30 cellular contexts compared by ENCODE assay signal in the genomic region with DNA sequence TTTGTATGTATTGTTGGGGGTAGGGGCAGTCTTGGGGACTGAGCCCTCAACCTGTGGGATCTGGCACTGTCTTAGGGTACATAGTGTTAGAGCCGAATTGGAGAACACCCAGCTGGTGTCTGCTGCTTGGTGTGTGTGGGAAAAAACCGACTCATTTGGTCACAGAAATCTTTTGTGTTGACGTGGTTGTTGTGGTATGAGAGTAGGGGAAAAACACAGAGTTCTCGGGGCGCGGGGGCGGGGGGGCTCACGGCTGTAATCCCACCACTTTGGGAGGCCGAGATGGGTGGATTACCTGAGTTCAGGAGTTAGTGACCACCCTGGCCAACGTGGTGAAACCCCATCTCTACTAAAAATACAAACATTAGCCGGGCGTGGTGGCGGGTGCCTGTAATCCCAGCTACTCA. TPM values are rescaled to one million over a fixed set of nuclear protein-coding genes. Genes with fewer than 3 reads are reported as not detected.
DNase-seq lines count a peak whose midpoint lies in the region; ATAC-seq and TF ChIP-seq lines count a peak whose summit lies in the region.
"Had no signal": no experiment of that assay in that cellular context is flagged by ENCODE, and none has a peak within 500 bp of the region (broad histone marks: within the 10 kb centered on the region; RNA-seq: fewer than 3 reads in every experiment).

No MANE protein-coding gene starts in this region.

- no peaks in the 10 kb centered on the region for H3K27me3 ChIP-seq in thyroid gland
- H3K27me3 ChIP-seq: adrenal gland, body of pancreas, dorsolateral prefrontal cortex, esophagus muscularis mucosa, heart right ventricle, upper lobe of left lung had no signal

- no peak overlapping the region for H3K27ac ChIP-seq in thyroid gland
- H3K27ac ChIP-seq: adrenal gland, body of pancreas, dorsolateral prefrontal cortex, esophagus muscularis mucosa, heart right ventricle, upper lobe of left lung had no signal

- H3K36me3 Mint-ChIP-seq in activated CD8-positive, alpha-beta T cell treated with anti-CD3 and anti-CD28 coated beads for 36 hours (ENCODE audit: low read depth): no peaks in the 10 kb centered on the region
- no peaks in the 10 kb centered on the region for H3K36me3 Mint-ChIP-seq in activated CD8-positive, alpha-beta T cell treated with anti-CD3 and anti-CD28 coated beads, Interleukin-2, amount 10 ng/mL, durations not matched to agents 7 days and 5 days (ENCODE audit: low read depth)
- no peaks in the 10 kb centered on the region for H3K36me3 Mint-ChIP-seq in stimulated activated effector memory CD8-positive, alpha-beta T cell treated with anti-CD3 and anti-CD28 coated beads, Interleukin-12 subunit alpha, Interleukin-12 subunit beta, amount 100 ng/mL, for 72 hours
- H3K36me3 Mint-ChIP-seq: CD4-positive, CD25-positive, alpha-beta regulatory T cell; natural killer cell had no signal

- intact Hi-C loops in activated CD8-positive, alpha-beta T cell treated with anti-CD3 and anti-CD28 coated beads for 36 hours (cut with micrococcal nuclease): no loop called here
- intact Hi-C loops in thyroid gland (cut with DNase I): no loop called here

- H3K4me1 Mint-ChIP-seq in activated CD8-positive, alpha-beta T cell treated with anti-CD3 and anti-CD28 coated beads for 36 hours (ENCODE audit: low read depth): peaks cover 16% of the 10 kb centered on the region
- H3K4me1 Mint-ChIP-seq in activated CD8-positive, alpha-beta T cell treated with anti-CD3 and anti-CD28 coated beads, Interleukin-2, amount 10 ng/mL, durations not matched to agents 7 days and 5 days (ENCODE audit: low read depth): peaks cover 6% of the 10 kb centered on the region
- peaks cover 7% of the 10 kb centered on the region for H3K4me1 Mint-ChIP-seq in stimulated activated effector memory CD8-positive, alpha-beta T cell treated with anti-CD3 and anti-CD28 coated beads, Interleukin-12 subunit alpha, Interleukin-12 subunit beta, amount 100 ng/mL, for 72 hours
- H3K4me1 Mint-ChIP-seq: natural killer cell had no signal

- DNase-seq in activated CD8-positive, alpha-beta T cell treated with anti-CD3 and anti-CD28 coated beads for 36 hours: no peak
- no peak for DNase-seq in activated CD8-positive, alpha-beta T cell treated with anti-CD3 and anti-CD28 coated beads, Interleukin-2, amount 10 ng/mL, durations not matched to agents 7 days and 5 days
- DNase-seq in GM20000 (ENCODE audit: low spot score): peak; percentile 57
- DNase-seq in choroid plexus epithelial cell (ENCODE audit: low read depth): peak; percentile 49
- no peak for DNase-seq in stimulated activated effector memory CD8-positive, alpha-beta T cell treated with anti-CD3 and anti-CD28 coated beads, Interleukin-12 subunit alpha, Interleukin-12 subunit beta, amount 100 ng/mL, for 72 hours (ENCODE audit: low spot score in 2 of 2)
- no peak for DNase-seq in hippocampal formation (lab: John Stamatoyannopoulos, UW)
- no peak for DNase-seq in thyroid gland
- DNase-seq: activated naive CD4-positive, alpha-beta T cell treated with Interleukin-2 at 50 U/mL for 16 hours; adrenal gland; AML-193; body of pancreas; Calu3; CD4-positive, CD25-positive, alpha-beta regulatory T cell; cerebellar nuclear complex; DND-41; dorsolateral prefrontal cortex; heart right ventricle; kidney glomerular epithelial cell; natural killer cell; NCI-H1048; NCI-H1694; NCI-H748 treated with DMSO at 0.1 percent for 48 hours; Right ventricle myocardium superior; stimulated activated CD4-positive, alpha-beta T cell treated with anti-CD3 and anti-CD28 coated beads, Interleukin-15, amount 100 ng/mL, for 24 hours; stimulated activated CD4-positive, alpha-beta T cell treated with anti-CD3 and anti-CD28 coated beads, Interleukin-4, amount 100 ng/mL, for 4 hours had no signal

- TF ChIP-seq POLR2A in thyroid gland (IDR thresholded peaks at IDR 0.05): no peak

- H3K4me3 ChIP-seq in choroid plexus epithelial cell (ENCODE audit: low read depth, low read length): no peak overlapping the region
- no peak overlapping the region for H3K4me3 ChIP-seq in thyroid gland (replicated peaks in 1 of 3)
- H3K4me3 ChIP-seq: adrenal gland, body of pancreas, dorsolateral prefrontal cortex, esophagus muscularis mucosa, heart right ventricle, lung, upper lobe of left lung had no signal

- CTCF ChIA-PET in activated CD8-positive, alpha-beta T cell treated with anti-CD3 and anti-CD28 coated beads for 36 hours (lab: Charles Lee): interaction anchor here (0.6 kb wide), 1 partner anchor 124 kb away, joined by 4 read pairs; no protein-coding TSS in a partner anchor
- CTCF ChIA-PET in activated CD8-positive, alpha-beta T cell treated with anti-CD3 and anti-CD28 coated beads, Interleukin-2, amount 10 ng/mL, durations not matched to agents 7 days and 5 days (lab: Charles Lee): no interaction called here

- no peak for TF ChIP-seq CTCF in activated CD8-positive, alpha-beta T cell treated with anti-CD3 and anti-CD28 coated beads for 36 hours (IDR thresholded peaks at IDR 0.05)
- TF ChIP-seq CTCF in GM20000 (IDR thresholded peaks at IDR 0.05; ENCODE audit: extremely low read depth, missing control alignments) (no peak), choroid plexus epithelial cell (conservative IDR thresholded peaks at IDR 0.05; ENCODE audit: low read depth, low read length) (no peak), thyroid gland (IDR thresholded peaks at IDR 0.05) (no peak)

- no peak overlapping the region for H3K4me3 Mint-ChIP-seq in activated CD8-positive, alpha-beta T cell treated with anti-CD3 and anti-CD28 coated beads for 36 hours
- no peak overlapping the region for H3K4me3 Mint-ChIP-seq in activated CD8-positive, alpha-beta T cell treated with anti-CD3 and anti-CD28 coated beads, Interleukin-2, amount 10 ng/mL, durations not matched to agents 7 days and 5 days
- H3K4me3 Mint-ChIP-seq in stimulated activated effector memory CD8-positive, alpha-beta T cell treated with anti-CD3 and anti-CD28 coated beads, Interleukin-12 subunit alpha, Interleukin-12 subunit beta, amount 100 ng/mL, for 72 hours: peak overlapping the region; percentile 25
- H3K4me3 Mint-ChIP-seq: CD4-positive, CD25-positive, alpha-beta regulatory T cell; natural killer cell had no signal

- no peaks in the 10 kb centered on the region for H3K4me1 ChIP-seq in thyroid gland
- H3K4me1 ChIP-seq: heart right ventricle, upper lobe of left lung had no signal

- POLR2A ChIA-PET in activated CD8-positive, alpha-beta T cell treated with anti-CD3 and anti-CD28 coated beads for 36 hours (lab: Charles Lee): interaction anchor here (1.2 kb wide), 1 partner anchor 15 kb away, joined by 3 read pairs; no protein-coding TSS in a partner anchor
- POLR2A ChIA-PET in activated CD8-positive, alpha-beta T cell treated with anti-CD3 and anti-CD28 coated beads, Interleukin-2, amount 10 ng/mL, durations not matched to agents 7 days and 5 days (lab: Charles Lee): no interaction called here

- H3K36me3 ChIP-seq in thyroid gland: no peaks in the 10 kb centered on the region
- H3K36me3 ChIP-seq: adrenal gland, esophagus muscularis mucosa, heart right ventricle, upper lobe of left lung had no signal

- no peak overlapping the region for H3K27ac Mint-ChIP-seq in activated CD8-positive, alpha-beta T cell treated with anti-CD3 and anti-CD28 coated beads for 36 hours
- no peak overlapping the region for H3K27ac Mint-ChIP-seq in activated CD8-positive, alpha-beta T cell treated with anti-CD3 and anti-CD28 coated beads, Interleukin-2, amount 10 ng/mL, durations not matched to agents 7 days and 5 days
- peak overlapping the region; percentile 40 for H3K27ac Mint-ChIP-seq in stimulated activated effector memory CD8-positive, alpha-beta T cell treated with anti-CD3 and anti-CD28 coated beads, Interleukin-12 subunit alpha, Interleukin-12 subunit beta, amount 100 ng/mL, for 72 hours
- H3K27ac Mint-ChIP-seq: CD4-positive, CD25-positive, alpha-beta regulatory T cell; natural killer cell had no signal

- 83 to 93% methylated on average over 13 of the region's 13 CpGs for WGBS in thyroid gland, 2 donors

- H3K9me3 ChIP-seq in thyroid gland: no peaks in the 10 kb centered on the region
- H3K9me3 ChIP-seq: adrenal gland, body of pancreas, esophagus muscularis mucosa, heart right ventricle, upper lobe of left lung had no signal

- peak; percentile 37 for ATAC-seq in activated CD8-positive, alpha-beta T cell treated with anti-CD3 and anti-CD28 coated beads for 36 hours
- no peak for ATAC-seq in activated CD8-positive, alpha-beta T cell treated with anti-CD3 and anti-CD28 coated beads, Interleukin-2, amount 10 ng/mL, durations not matched to agents 7 days and 5 days
- ATAC-seq in stimulated activated effector memory CD8-positive, alpha-beta T cell treated with anti-CD3 and anti-CD28 coated beads, Interleukin-12 subunit alpha, Interleukin-12 subunit beta, amount 100 ng/mL, for 72 hours: peak; percentile 70
- ATAC-seq in GM18870 (IDR thresholded peaks at IDR 0.05; ENCODE audit: unreplicated experiment): no peak
- ATAC-seq: body of pancreas, heart right ventricle, natural killer cell, Panc1 had no signal

- no peaks in the 10 kb centered on the region for H3K9me3 Mint-ChIP-seq in activated CD8-positive, alpha-beta T cell treated with anti-CD3 and anti-CD28 coated beads for 36 hours
- no peaks in the 10 kb centered on the region for H3K9me3 Mint-ChIP-seq in activated CD8-positive, alpha-beta T cell treated with anti-CD3 and anti-CD28 coated beads, Interleukin-2, amount 10 ng/mL, durations not matched to agents 7 days and 5 days (ENCODE audit: insufficient read depth)
- no peaks in the 10 kb centered on the region for H3K9me3 Mint-ChIP-seq in stimulated activated effector memory CD8-positive, alpha-beta T cell treated with anti-CD3 and anti-CD28 coated beads, Interleukin-12 subunit alpha, Interleukin-12 subunit beta, amount 100 ng/mL, for 72 hours
- H3K9me3 Mint-ChIP-seq: CD4-positive, CD25-positive, alpha-beta regulatory T cell; natural killer cell had no signal

- no peaks in the 10 kb centered on the region for H3K27me3 Mint-ChIP-seq in activated CD8-positive, alpha-beta T cell treated with anti-CD3 and anti-CD28 coated beads for 36 hours
- H3K27me3 Mint-ChIP-seq in activated CD8-positive, alpha-beta T cell treated with anti-CD3 and anti-CD28 coated beads, Interleukin-2, amount 10 ng/mL, durations not matched to agents 7 days and 5 days (ENCODE audit: low read depth): no peaks in the 10 kb centered on the region

RNA-seq across cellular contexts. Expression of gene SRSF10, which starts 15.3 kb away (rescaled TPM):
- total RNA-seq in activated CD8-positive, alpha-beta T cell treated with anti-CD3 and anti-CD28 coated beads for 36 hours: 100 to 1,000 TPM; 203 to 206 TPM
- total RNA-seq in activated CD8-positive, alpha-beta T cell treated with anti-CD3 and anti-CD28 coated beads, Interleukin-2, amount 10 ng/mL, durations not matched to agents 7 days and 5 days: 100 to 1,000 TPM; 223 to 228 TPM
- total RNA-seq in thyroid gland: 100 to 1,000 TPM; 158 to 193 (median 172) TPM

RNA-seq across cellular contexts. Expression of gene PNRC2, which starts 35.8 kb away (rescaled TPM):
- total RNA-seq in activated CD8-positive, alpha-beta T cell treated with anti-CD3 and anti-CD28 coated beads for 36 hours: 100 to 1,000 TPM; 130 to 133 TPM
- total RNA-seq in activated CD8-positive, alpha-beta T cell treated with anti-CD3 and anti-CD28 coated beads, Interleukin-2, amount 10 ng/mL, durations not matched to agents 7 days and 5 days: 100 to 1,000 TPM; 129 to 134 TPM
- total RNA-seq in thyroid gland: 100 to 1,000 TPM; 147 to 211 (median 186) TPM

Comparison
In these comparisons a context has a peak if more than half of its experiments do, and no peak if none do; other contexts are left out.
1. ATAC-seq: peak in activated CD8-positive, alpha-beta T cell treated with anti-CD3 and anti-CD28 coated beads for 36 hours (single experiment) and stimulated activated effector memory CD8-positive, alpha-beta T cell treated with anti-CD3 and anti-CD28 coated beads, Interleukin-12 subunit alpha, Interleukin-12 subunit beta, amount 100 ng/mL, for 72 hours (single experiment); none in activated CD8-positive, alpha-beta T cell treated with anti-CD3 and anti-CD28 coated beads, Interleukin-2, amount 10 ng/mL, durations not matched to agents 7 days and 5 days (single experiment) and GM18870 (single experiment).
2. DNase-seq: peak in GM20000 (single experiment) and choroid plexus epithelial cell (single experiment); none in activated CD8-positive, alpha-beta T cell treated with anti-CD3 and anti-CD28 coated beads for 36 hours (single experiment), activated CD8-positive, alpha-beta T cell treated with anti-CD3 and anti-CD28 coated beads, Interleukin-2, amount 10 ng/mL, durations not matched to agents 7 days and 5 days (single experiment), stimulated activated effector memory CD8-positive, alpha-beta T cell treated with anti-CD3 and anti-CD28 coated beads, Interleukin-12 subunit alpha, Interleukin-12 subunit beta, amount 100 ng/mL, for 72 hours (0 of 2), hippocampal formation (0 of 2) and thyroid gland (0 of 2).